ENCODE assay signal across 15 cellular contexts in the genomic region with DNA sequence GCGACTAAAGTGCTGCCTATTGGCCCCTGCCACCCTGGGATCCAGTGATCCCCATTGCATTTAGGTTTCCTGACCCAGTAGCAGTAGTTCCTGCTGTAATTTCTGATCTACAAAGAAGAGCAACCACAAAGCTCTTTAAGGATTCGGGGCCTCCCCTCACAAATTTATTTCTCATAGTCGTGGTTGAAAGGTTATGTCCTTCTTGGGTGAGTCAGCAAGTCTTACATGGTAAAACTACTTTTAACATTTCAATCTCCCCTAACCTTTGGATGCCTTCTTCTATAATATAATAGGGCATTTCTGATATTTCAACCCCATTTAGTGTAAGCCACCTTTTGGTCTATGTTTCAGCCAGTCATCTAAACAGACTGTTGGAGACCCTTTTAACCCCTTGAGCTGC. TPM values are rescaled to one million over a fixed set of nuclear protein-coding genes. Genes with fewer than 3 reads are reported as not detected.
DNase-seq lines count a peak whose midpoint lies in the region; ATAC-seq and TF ChIP-seq lines count a peak whose summit lies in the region.
"Had no signal": no experiment of that assay in that cellular context is flagged by ENCODE, and none has a peak within 500 bp of the region (broad histone marks: within the 10 kb centered on the region; RNA-seq: fewer than 3 reads in every experiment).

No MANE protein-coding gene starts in this region.

- H4K5ac ChIP-seq in IMR-90 (ENCODE audit: low read depth, low read length) (no peak overlapping the region), mesendoderm (ENCODE audit: low read length) (no peak overlapping the region)

- H3K4me2 ChIP-seq in IMR-90 (ENCODE audit: low read depth, low read length) = no peak overlapping the region
- no peak overlapping the region for H3K4me2 ChIP-seq in mesendoderm (ENCODE audit: low read length)

- DNase-seq in CD4-positive, CD25-positive, alpha-beta regulatory T cell = peak in 1 of 3 donors; percentile 10
- DNase-seq in IMR-90 = peak; percentile 77
- DNase-seq in fibroblast of pulmonary artery (ENCODE audit: low read depth) = peak; percentile 43
- no peak for DNase-seq in mesendoderm
- no peak for DNase-seq in left colon
- no peak for DNase-seq in NCI-H187 treated with DMSO at 0.1 percent for 48 hours (lab: John Stamatoyannopoulos, UW)
- no peak for DNase-seq in osteocyte (ENCODE audit: extremely low spot score, unreplicated experiment)
- DNase-seq: activated CD4-positive, alpha-beta T cell treated with anti-CD3 and anti-CD28 coated beads for 1 hour; MM.1S; stimulated activated CD4-positive, alpha-beta T cell treated with anti-CD3 and anti-CD28 coated beads, Interleukin-4, amount 100 ng/mL, for 24 hours; upper lobe of left lung had no signal

- H3K79me2 ChIP-seq in mesendoderm (ENCODE audit: control insufficient read depth, insufficient read depth, low read length) = peaks cover 3% of the 10 kb centered on the region

- no peak overlapping the region for H2AFZ ChIP-seq in IMR-90 (replicated peaks; ENCODE audit: low read length, poor library complexity)

- dilution Hi-C loops in IMR-90 (cut with HindIII; ENCODE audit: low sequenced_read_pairs, unreplicated experiment) = no loop called here

- peak overlapping the region in 2 of 3 donors; percentile 2 to 63 for H3K27ac Mint-ChIP-seq in CD4-positive, CD25-positive, alpha-beta regulatory T cell
- no peak overlapping the region for H3K27ac Mint-ChIP-seq in osteocyte (ENCODE audit: unreplicated experiment)
- H3K27ac Mint-ChIP-seq: nephron had no signal

- no peaks in the 10 kb centered on the region for H3K27me3 Mint-ChIP-seq in CD4-positive, CD25-positive, alpha-beta regulatory T cell
- H3K27me3 Mint-ChIP-seq in osteocyte (ENCODE audit: unreplicated experiment) = no peaks in the 10 kb centered on the region
- H3K27me3 Mint-ChIP-seq: brain had no signal

- in situ Hi-C loops in IMR-90 (cut with MboI; ENCODE audit: low sequenced_read_pairs) = no loop called here

- no peak for TF ChIP-seq CTCF in IMR-90 (conservative IDR thresholded peaks at IDR 0.05; ENCODE audit: low read depth, low read length)
- TF ChIP-seq CTCF in fibroblast of pulmonary artery (IDR thresholded peaks at IDR 0.05; ENCODE audit: low read length, missing control alignments) = no peak
- TF ChIP-seq CTCF in osteocyte (IDR thresholded peaks at IDR 0.05) = no peak

- peaks cover 6% of the 10 kb centered on the region; the same call in 1 of the 2 replicates for H4K20me1 ChIP-seq in IMR-90 (ENCODE audit: insufficient read depth, low read length)

- H3K27me3 ChIP-seq in CD4-positive, CD25-positive, alpha-beta regulatory T cell (ENCODE audit: control insufficient read depth, insufficient read depth, low read length) = no peaks in the 10 kb centered on the region
- no peaks in the 10 kb centered on the region for H3K27me3 ChIP-seq in IMR-90 (ENCODE audit: control insufficient read depth, insufficient read depth, low read length)
- no peaks in the 10 kb centered on the region for H3K27me3 ChIP-seq in mesendoderm (ENCODE audit: insufficient read depth, low read length, poor library complexity)
- H3K27me3 ChIP-seq: upper lobe of left lung had no signal

- no CpG with 5 or more reads among the region's 3 CpGs for WGBS in IMR-90 (ENCODE audit: extremely low coverage in 2 of 2, insufficient read length in 1 of 2), 2 experiments
- no CpG with 5 or more reads among the region's 3 CpGs for WGBS in mesendoderm (ENCODE audit: extremely low coverage, insufficient coverage, low lambda C conversion rate)

- no peak overlapping the region for H2BK20ac ChIP-seq in IMR-90 (ENCODE audit: low read depth, low read length)

- no peak overlapping the region for H4K8ac ChIP-seq in IMR-90 (ENCODE audit: low read depth in 2 of 2, low read length in 2 of 2)
- no peak overlapping the region for H4K8ac ChIP-seq in mesendoderm (ENCODE audit: low read depth, low read length)

- H3K4ac ChIP-seq in IMR-90 (ENCODE audit: low read depth, low read length) (no peak overlapping the region), mesendoderm (ENCODE audit: low read depth, low read length) (no peak overlapping the region)

- H3K18ac ChIP-seq in IMR-90 (ENCODE audit: low read depth, low read length) = no peak overlapping the region
- H3K18ac ChIP-seq in mesendoderm (ENCODE audit: low read length) = no peak overlapping the region

- H2BK120ac ChIP-seq in IMR-90 (ENCODE audit: low read depth, low read length) (no peak overlapping the region), mesendoderm (ENCODE audit: low read depth, low read length) (no peak overlapping the region)

- no peak overlapping the region for H2AK9ac ChIP-seq in IMR-90 (replicated peaks; ENCODE audit: low read depth, low read length, poor library complexity)

- no peak for TF ChIP-seq POLR2A in IMR-90 (IDR thresholded peaks at IDR 0.05; ENCODE audit: low read depth, low read length)

- H2BK5ac ChIP-seq in IMR-90 (ENCODE audit: low read depth, low read length, poor library complexity, severe bottlenecking) = no peak overlapping the region
- no peak overlapping the region for H2BK5ac ChIP-seq in mesendoderm (ENCODE audit: low read length)

- peaks cover 0 to 8% (median 0%) of the 10 kb centered on the region in 7 donors for H3K9me3 Mint-ChIP-seq in CD4-positive, CD25-positive, alpha-beta regulatory T cell
- no peaks in the 10 kb centered on the region for H3K9me3 Mint-ChIP-seq in osteocyte (ENCODE audit: unreplicated experiment)

- H3K79me1 ChIP-seq in IMR-90 (ENCODE audit: low read depth in 1 of 2, low read length in 2 of 2) (peaks cover 14 to 21% of the 10 kb centered on the region in 2 experiments), mesendoderm (ENCODE audit: low read length) (peaks cover 11% of the 10 kb centered on the region)

- no peak overlapping the region for H3K56ac ChIP-seq in IMR-90 (ENCODE audit: extremely low read depth, insufficient read depth, low read length)
- H3K56ac ChIP-seq in mesendoderm (ENCODE audit: low read length) = no peak overlapping the region

- no peaks in the 10 kb centered on the region for H3K9me1 ChIP-seq in IMR-90 (ENCODE audit: insufficient read depth, low read length)

- H4K91ac ChIP-seq in IMR-90 (ENCODE audit: insufficient read depth, low read depth, low read length) = no peak overlapping the region

- no TSS peak for BruUV-seq in IMR-90 (replicated peaks; lab: Mats Ljungman, UMichigan)

- H3K9ac ChIP-seq in IMR-90 (ENCODE audit: low read depth, low read length) (no peak overlapping the region), mesendoderm (ENCODE audit: low read length) (no peak overlapping the region)

- H2AK5ac ChIP-seq in IMR-90 (ENCODE audit: low read depth, low read length) (no peak overlapping the region), mesendoderm (ENCODE audit: low read length) (no peak overlapping the region)

- no peaks in the 10 kb centered on the region for H3K4me1 ChIP-seq in CD4-positive, CD25-positive, alpha-beta regulatory T cell (ENCODE audit: control insufficient read depth, insufficient read depth, low read length, poor library complexity, severe bottlenecking)
- H3K4me1 ChIP-seq in IMR-90 (ENCODE audit: control insufficient read depth, insufficient read depth, low read length) = 0 out of 2 replicates have a peak, but pooled peaks cover 2% of the 10 kb centered on the region
- H3K4me1 ChIP-seq in mesendoderm (ENCODE audit: control insufficient read depth, low read depth, low read length) = no peaks in the 10 kb centered on the region

- no peak overlapping the region for H3K4me3 Mint-ChIP-seq in CD4-positive, CD25-positive, alpha-beta regulatory T cell
- H3K4me3 Mint-ChIP-seq in osteocyte (ENCODE audit: unreplicated experiment) = no peak overlapping the region
- H3K4me3 Mint-ChIP-seq: brain, nephron had no signal

- TF ChIP-seq RAD21 in IMR-90 (IDR thresholded peaks at IDR 0.05; ENCODE audit: low read length) = no peak

- H3K27ac ChIP-seq in CD4-positive, CD25-positive, alpha-beta regulatory T cell (ENCODE audit: insufficient read depth, low read length, poor library complexity, severe bottlenecking) = no peak overlapping the region
- H3K27ac ChIP-seq in IMR-90 (ENCODE audit: insufficient read depth, low read length) (no peak overlapping the region), mesendoderm (ENCODE audit: low read depth, low read length) (no peak overlapping the region)
- H3K27ac ChIP-seq: upper lobe of left lung had no signal

- intact Hi-C loops in IMR-90 (cut with micrococcal nuclease) (no loop called here), left colon (cut with DNase I, micrococcal nuclease) (no loop called here)

- H3K23ac ChIP-seq in IMR-90 (ENCODE audit: low read depth, low read length) = no peak overlapping the region
- no peak overlapping the region for H3K23ac ChIP-seq in mesendoderm (ENCODE audit: low read length)

- no peak overlapping the region for H3K4me3 ChIP-seq in CD4-positive, CD25-positive, alpha-beta regulatory T cell (ENCODE audit: low read depth, low read length)
- H3K4me3 ChIP-seq in IMR-90 (ENCODE audit: insufficient read depth, low read depth, low read length) (no peak overlapping the region), fibroblast of pulmonary artery (replicated peaks; ENCODE audit: low read depth, low read length) (no peak overlapping the region), mesendoderm (ENCODE audit: low read length) (no peak overlapping the region)
- H3K4me3 ChIP-seq: upper lobe of left lung had no signal

- peaks cover 81% of the 10 kb centered on the region for H3K36me3 ChIP-seq in CD4-positive, CD25-positive, alpha-beta regulatory T cell (ENCODE audit: control insufficient read depth, insufficient read depth, low read length)
- H3K36me3 ChIP-seq in IMR-90 (ENCODE audit: control insufficient read depth, insufficient read depth, low read length) (peaks cover 30% of the 10 kb centered on the region), mesendoderm (ENCODE audit: control insufficient read depth, insufficient read depth, low read length) (peaks cover 5% of the 10 kb centered on the region)

- H3K14ac ChIP-seq in IMR-90 (replicated peaks; ENCODE audit: low read depth, low read length) = 0 out of 2 replicates have a peak overlapping the region, but pooled peaks have one; percentile 63

- no peaks in the 10 kb centered on the region for H3K9me3 ChIP-seq in CD4-positive, CD25-positive, alpha-beta regulatory T cell (ENCODE audit: control insufficient read depth in 2 of 2, low read length in 2 of 2)
- H3K9me3 ChIP-seq in IMR-90 (ENCODE audit: control insufficient read depth, insufficient read depth, low read length) = no peaks in the 10 kb centered on the region
- H3K9me3 ChIP-seq: upper lobe of left lung had no signal

- peaks cover 77% of the 10 kb centered on the region for H3K36me3 Mint-ChIP-seq in CD4-positive, CD25-positive, alpha-beta regulatory T cell
- peaks cover 67% of the 10 kb centered on the region for H3K36me3 Mint-ChIP-seq in osteocyte (ENCODE audit: unreplicated experiment)

- ATAC-seq in CD4-positive, CD25-positive, alpha-beta regulatory T cell (ENCODE audit: low read depth in 2 of 2) = no peak
- ATAC-seq in GM21381 (IDR thresholded peaks at IDR 0.05; ENCODE audit: unreplicated experiment) (peak; percentile 59), IMR-90 (ENCODE audit: low read depth) (peak; percentile 79), left colon (no peak)
- ATAC-seq: Panc1 had no signal

- POLR2A ChIA-PET in IMR-90 (lab: Charles Lee; ENCODE audit: unreplicated experiment) = no interaction called here

- CTCF ChIA-PET in IMR-90 (lab: Yijun Ruan, JAX) = interaction anchor here (0.6 to 1.4 kb wide), 5 partner anchors 11 to 1276 kb away, joined by 3 to 8 read pairs (median 6); no protein-coding TSS in a partner anchor

- H2BK15ac ChIP-seq in IMR-90 (ENCODE audit: low read depth, low read length) (no peak overlapping the region), mesendoderm (replicated peaks; ENCODE audit: low read depth) (no peak overlapping the region)

- peaks cover 36 to 47% (median 42%) of the 10 kb centered on the region in 4 donors for H3K4me1 Mint-ChIP-seq in CD4-positive, CD25-positive, alpha-beta regulatory T cell
- peaks cover 7% of the 10 kb centered on the region for H3K4me1 Mint-ChIP-seq in osteocyte (ENCODE audit: unreplicated experiment)
- H3K4me1 Mint-ChIP-seq: brain, nephron had no signal

RNA-seq across cellular contexts. Expression of a gene that starts 14.9 kb away (rescaled TPM):
- 43.5 TPM for total RNA-seq in CD4-positive, CD25-positive, alpha-beta regulatory T cell
- 1 to 10 TPM; 5.2 to 7.6 (median 5.9) TPM for polyA plus RNA-seq in CD4-positive, CD25-positive, alpha-beta regulatory T cell
- total RNA-seq in IMR-90 (2012; rRNA removed) = 31.4 and 34.6 TPM in 2 replicates
- 7.3 and 9.3 TPM in 2 replicates for polyA plus RNA-seq in IMR-90 (2012; rRNA removed)
- polyA plus RNA-seq in IMR-90 (2012; cell fraction: cytosol; rRNA removed) = 2.0 and 2.4 TPM in 2 replicates
- 3.1 and 18.0 TPM in 2 replicates for polyA plus RNA-seq in IMR-90 (2012; cell fraction: nucleus; rRNA removed; ENCODE audit: low replicate concordance)
- polyA plus RNA-seq in mesendoderm (2013, experiment 1 of 2) = 14.3 TPM
- polyA plus RNA-seq in mesendoderm (2013, experiment 2 of 2) = 14.6 TPM
- 10 to 100 TPM; 17.6 to 20.5 TPM for total RNA-seq in left colon
- 37.1 and 38.8 TPM in 2 replicates for total RNA-seq in osteocyte

RNA-seq across cellular contexts. Expression of a gene that starts 26.1 kb away (rescaled TPM):
- 8.8 TPM for total RNA-seq in CD4-positive, CD25-positive, alpha-beta regulatory T cell
- 10 to 100 TPM in 1 of 4 donors, 1 to 10 TPM in 3; 8.1 to 10.4 (median 9.1) TPM for polyA plus RNA-seq in CD4-positive, CD25-positive, alpha-beta regulatory T cell
- total RNA-seq in IMR-90 (2012; rRNA removed) (77.1 and 104 TPM in 2 replicates), left colon (100 to 1,000 TPM; 228 to 238 TPM), osteocyte (49.6 and 52.1 TPM in 2 replicates)
- polyA plus RNA-seq in IMR-90 (2012; rRNA removed) = 42.7 and 53.5 TPM in 2 replicates
- polyA plus RNA-seq in IMR-90 (2012; cell fraction: cytosol; rRNA removed) = 11.5 and 18.6 TPM in 2 replicates
- polyA plus RNA-seq in IMR-90 (2012; cell fraction: nucleus; rRNA removed; ENCODE audit: low replicate concordance) = 13.1 and 39.8 TPM in 2 replicates
- polyA plus RNA-seq in mesendoderm (2013, experiment 1 of 2) = 396 TPM
- 398 TPM for polyA plus RNA-seq in mesendoderm (2013, experiment 2 of 2)

Comparison
In these comparisons a context has a peak if more than half of its experiments do, and no peak if none do; other contexts are left out.
1. ATAC-seq: peak in GM21381 (single experiment) and IMR-90 (single experiment); none in CD4-positive, CD25-positive, alpha-beta regulatory T cell (0 of 2) and left colon (single experiment).
2. DNase-seq: peak in IMR-90 (single experiment) and fibroblast of pulmonary artery (single experiment); none in mesendoderm (single experiment), left colon (0 of 2), NCI-H187 treated with DMSO at 0.1 percent for 48 hours (single experiment) and osteocyte (single experiment).